Comparison of ENCODE assay signal across 17 cellular contexts in the genomic region with DNA sequence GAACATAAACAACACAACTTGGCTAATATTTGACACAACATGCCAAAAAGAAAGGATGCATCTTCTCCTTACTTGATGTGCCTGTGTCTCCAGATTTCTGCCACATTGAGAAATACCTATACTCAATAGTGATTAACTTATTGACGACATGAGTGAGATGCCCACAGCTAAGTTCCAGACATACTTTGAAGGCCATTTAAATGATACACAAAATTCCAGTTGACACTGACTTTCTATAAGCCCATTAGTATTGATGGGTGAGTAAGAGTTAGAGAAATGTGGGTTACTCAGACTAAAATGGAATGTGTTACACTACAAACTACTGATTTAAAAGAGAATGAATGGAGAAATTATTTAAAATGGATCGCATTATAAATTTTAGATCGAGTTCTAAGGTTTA.
"Had no signal": no experiment of that assay in that cellular context is flagged by ENCODE, and none has a peak within 500 bp of the region (broad histone marks: within the 10 kb centered on the region; RNA-seq: fewer than 3 reads in every experiment).

No MANE protein-coding gene starts in this region.

- H3K9me3 ChIP-seq: right atrium auricular region, thoracic aorta, transverse colon had no signal

- DNase-seq: dorsolateral prefrontal cortex; effector CD8-positive, alpha-beta T cell; foreskin melanocyte; head of caudate nucleus; natural killer cell; posterior cingulate gyrus; sigmoid colon; stimulated activated CD4-positive, alpha-beta T cell treated with anti-CD3 and anti-CD28 coated beads, Interleukin-12 subunit alpha, Interleukin-12 subunit beta, amount 100 ng/mL, for 4 hours; stimulated activated naive CD4-positive, alpha-beta T cell; stomach; substantia nigra; transverse colon had no signal

- ATAC-seq: natural killer cell had no signal

- H3K4me3 ChIP-seq: coronary artery, dorsolateral prefrontal cortex, hepatocyte, right atrium auricular region, sigmoid colon, skin epidermis, stomach, thoracic aorta, transverse colon had no signal

- H2AFZ ChIP-seq: hepatocyte had no signal

- H3K27ac ChIP-seq: coronary artery, dorsolateral prefrontal cortex, hepatocyte, right atrium auricular region, sigmoid colon, skin epidermis, stomach, thoracic aorta, transverse colon had no signal

- H3K4me1 ChIP-seq: right atrium auricular region, sigmoid colon, stomach, transverse colon had no signal

- H3K27me3 ChIP-seq: dorsolateral prefrontal cortex, hepatocyte, right atrium auricular region, sigmoid colon, stomach, transverse colon had no signal

- H3K4me2 ChIP-seq: hepatocyte had no signal

- H3K36me3 ChIP-seq: right atrium auricular region, sigmoid colon, stomach, thoracic aorta, transverse colon had no signal
